ENCODE assay signal across 8 cellular contexts in the genomic region with DNA sequence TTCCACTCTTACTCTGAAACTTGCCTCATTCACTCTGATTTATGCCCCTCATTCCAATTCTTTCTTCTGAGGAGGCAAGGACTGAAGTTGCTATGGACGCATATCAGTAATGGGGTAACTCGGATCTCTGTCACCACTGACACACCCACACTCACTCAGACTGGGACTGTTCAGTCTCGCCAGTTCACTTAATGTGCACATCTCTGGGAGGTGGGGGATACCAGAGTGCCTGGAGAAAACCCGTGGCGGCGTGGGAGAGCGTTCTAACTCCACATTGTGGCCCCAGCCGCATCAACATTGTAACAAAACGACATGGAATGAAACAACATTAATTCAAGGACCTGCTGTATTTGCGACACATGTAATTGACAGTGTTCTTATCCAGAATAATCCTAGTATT.
"Had no signal": no experiment of that assay in that cellular context is flagged by ENCODE, and none has a peak within 500 bp of the region (broad histone marks: within the 10 kb centered on the region; RNA-seq: fewer than 3 reads in every experiment).

No MANE protein-coding gene starts in this region.

- H3K27ac ChIP-seq: GM23248, KMS-11 had no signal

- DNase-seq: GM23248, H7, HFFc6, IMR-90, KBM-7 had no signal

- H3K4me2 ChIP-seq: KMS-11 had no signal

- H3K27ac Mint-ChIP-seq: HFFc6 had no signal

- H3K36me3 ChIP-seq: HAP-1 had no signal

- H3K9me3 ChIP-seq: HAP-1 had no signal

- H3K4me3 Mint-ChIP-seq: HFFc6 had no signal

- H2AFZ ChIP-seq: GM23248 had no signal

- ATAC-seq: HCT116 had no signal

- H3K4me1 ChIP-seq: HAP-1 had no signal

- H3K9ac ChIP-seq: GM23248, KMS-11 had no signal

- H3K4me3 ChIP-seq: GM23248, HAP-1 had no signal
